8 cellular contexts compared by ENCODE assay signal in genomic region chr20:47358052-47358671, GRCh38. TPM values are rescaled to one million over a fixed set of nuclear protein-coding genes. Genes with fewer than 3 reads are reported as not detected.
A peak's percentile ranks its signal among the peaks of the same experiment; 100 is the strongest.
DNase-seq lines count a peak whose midpoint lies in the region; ATAC-seq and TF ChIP-seq lines count a peak whose summit lies in the region.

No MANE protein-coding gene starts in this region.

- TF ChIP-seq POLR2A in sigmoid colon (IDR thresholded peaks at IDR 0.05): no peak

- H3K27me3 ChIP-seq in SJSA1 (replicated peaks) (no peaks in the 10 kb centered on the region), sigmoid colon (no peaks in the 10 kb centered on the region)

- no peak for ATAC-seq in GM21423 (IDR thresholded peaks at IDR 0.05; ENCODE audit: unreplicated experiment)
- no peak for ATAC-seq in GM18520 (IDR thresholded peaks at IDR 0.05; ENCODE audit: unreplicated experiment)

- DNase-seq in GM12865 (ENCODE audit: low read depth) (no peak), SJSA1 (ENCODE audit: low read depth in 1 of 2, low spot score in 2 of 2) (no peak), fibroblast of villous mesenchyme (ENCODE audit: low read depth) (no peak), sigmoid colon (no peak), SIG-M5 (lab: John Stamatoyannopoulos, UW) (no peak), NCI-H2107 treated with DMSO at 0.1 percent for 48 hours (lab: John Stamatoyannopoulos, UW; ENCODE audit: unreplicated experiment) (no peak)

- no peak for TF ChIP-seq EP300 in sigmoid colon (IDR thresholded peaks at IDR 0.05)

- TF ChIP-seq CTCF in GM12865 (IDR thresholded peaks at IDR 0.05; ENCODE audit: insufficient read depth, low read depth, low read length, missing control alignments): no peak
- TF ChIP-seq CTCF in fibroblast of villous mesenchyme (IDR thresholded peaks at IDR 0.05; ENCODE audit: insufficient read depth, low read depth, low read length): no peak
- TF ChIP-seq CTCF in sigmoid colon (IDR thresholded peaks at IDR 0.05): no peak

- intact Hi-C loops in sigmoid colon (cut with DNase I): no loop called here

- H3K4me1 ChIP-seq in SJSA1 (replicated peaks) (peaks cover 87% of the 10 kb centered on the region), sigmoid colon (peaks cover 0 to 96% (median 85%) of the 10 kb centered on the region in 4 donors)

- H3K27ac ChIP-seq in SJSA1 (peak overlapping the region; percentile 96), sigmoid colon (peak overlapping the region; percentile 99 to 100 (median 99))

- WGBS in sigmoid colon, 2 donors: 11 to 50% methylated on average over 14 of the region's 14 CpGs

- H3K4me3 ChIP-seq in GM12865 (ENCODE audit: low read depth, low read length): peak overlapping the region; percentile 67
- H3K4me3 ChIP-seq in SJSA1: peak overlapping the region; percentile 4; the same call in 1 of the 2 replicates
- peak overlapping the region; percentile 3 for H3K4me3 ChIP-seq in fibroblast of villous mesenchyme (ENCODE audit: low read depth, low read length)
- peak overlapping the region in 1 of 4 donors; percentile 20 for H3K4me3 ChIP-seq in sigmoid colon

- H3K9me3 ChIP-seq in SJSA1 (replicated peaks) (no peaks in the 10 kb centered on the region), sigmoid colon (no peaks in the 10 kb centered on the region)

- H3K36me3 ChIP-seq in SJSA1: no peaks in the 10 kb centered on the region
- H3K36me3 ChIP-seq in sigmoid colon: no peaks in the 10 kb centered on the region

RNA-seq across cellular contexts. Expression of gene ZMYND8, which starts 1.7 kb away (rescaled TPM):
- 6.0 and 13.5 TPM in 2 replicates for total RNA-seq in SJSA1 (2014; rRNA removed; shearing (Covaris generic))
- total RNA-seq in fibroblast of villous mesenchyme (14.8 and 20.3 TPM in 2 replicates), sigmoid colon (10 to 100 TPM; 24.8 to 46.0 (median 29.3) TPM)
- 10 to 100 TPM in 2 of 3 donors, 1 to 10 TPM in 1; 7.8 to 23.2 (median 11.3) TPM for polyA plus RNA-seq in sigmoid colon
